17 cellular contexts compared by ENCODE assay signal in the genomic region with DNA sequence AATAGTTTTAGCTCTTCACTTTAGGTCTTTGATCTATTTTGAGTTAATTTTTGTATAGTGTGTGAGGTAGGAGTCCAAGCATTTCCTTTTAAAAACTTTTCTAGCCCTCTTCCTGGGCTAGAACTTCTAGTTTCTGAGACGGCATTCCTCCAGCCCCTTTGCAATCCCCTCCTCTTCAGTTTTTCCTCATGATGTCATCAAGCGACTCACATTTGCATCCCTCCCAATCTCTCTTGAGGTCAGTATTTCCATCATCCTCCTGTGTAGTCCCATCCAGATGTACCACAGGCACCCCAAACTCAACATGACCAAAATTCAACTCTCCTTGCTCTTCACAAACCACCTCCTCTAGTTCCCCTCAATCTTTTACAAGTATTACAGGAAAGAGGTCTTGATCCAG. TPM values are rescaled to one million over a fixed set of nuclear protein-coding genes. Genes with fewer than 3 reads are reported as not detected.
DNase-seq lines count a peak whose midpoint lies in the region; TF ChIP-seq lines count a peak whose summit lies in the region.
"Had no signal": no experiment of that assay in that cellular context is flagged by ENCODE, and none has a peak within 500 bp of the region (broad histone marks: within the 10 kb centered on the region; RNA-seq: fewer than 3 reads in every experiment).

No MANE protein-coding gene starts in this region.

- DNase-seq in activated CD4-positive, alpha-beta T cell treated with anti-CD3 and anti-CD28 coated beads, Interleukin-2, amount 10 ng/mL, durations not matched to agents 24 days and 14 days = no peak
- DNase-seq in activated CD4-positive, alpha-beta T cell treated with anti-CD3 and anti-CD28 coated beads, Interleukin-2, amount 10 ng/mL, durations not matched to agents 7 days and 5 days = no peak
- DNase-seq in NCI-H226 (peak; percentile 46), choroid plexus epithelial cell (ENCODE audit: low read depth) (peak; percentile 22), osteocyte (ENCODE audit: extremely low spot score, unreplicated experiment) (no peak), thyroid gland (no peak), T-helper 1 cell (no peak), OCI-M1 (lab: John Stamatoyannopoulos, UW) (no peak)
- DNase-seq: activated CD4-positive, CD25-positive, alpha-beta regulatory T cell treated with anti-CD3 and anti-CD28 coated beads, Interleukin-2, amount 50 U/mL, for 72 hours; amygdala; colonic mucosa; MV-4-11; NCI-H2081; NCI-H69; Peyer's patch had no signal

- H3K9me3 Mint-ChIP-seq in activated CD4-positive, alpha-beta T cell treated with anti-CD3 and anti-CD28 coated beads, Interleukin-2, amount 10 ng/mL, durations not matched to agents 24 days and 14 days = no peaks in the 10 kb centered on the region
- no peaks in the 10 kb centered on the region for H3K9me3 Mint-ChIP-seq in activated CD4-positive, alpha-beta T cell treated with anti-CD3 and anti-CD28 coated beads, Interleukin-2, amount 10 ng/mL, durations not matched to agents 7 days and 5 days
- H3K9me3 Mint-ChIP-seq in osteocyte (ENCODE audit: unreplicated experiment) = no peaks in the 10 kb centered on the region

- TF ChIP-seq CTCF in choroid plexus epithelial cell (conservative IDR thresholded peaks at IDR 0.05; ENCODE audit: low read depth, low read length) (no peak), osteocyte (IDR thresholded peaks at IDR 0.05) (no peak), thyroid gland (IDR thresholded peaks at IDR 0.05) (no peak)

- peaks cover 0 to 1% of the 10 kb centered on the region in 2 donors for H3K36me3 ChIP-seq in thyroid gland
- H3K36me3 ChIP-seq: colonic mucosa had no signal

- peaks cover 10% of the 10 kb centered on the region in 2 donors for H3K4me1 ChIP-seq in thyroid gland
- H3K4me1 ChIP-seq: colonic mucosa, Peyer's patch had no signal

- no peak for TF ChIP-seq POLR2A in thyroid gland (IDR thresholded peaks at IDR 0.05)

- no peak overlapping the region for H3K27ac ChIP-seq in thyroid gland
- H3K27ac ChIP-seq: colonic mucosa, neutrophil, Peyer's patch, upper lobe of right lung had no signal

- H3K4me3 Mint-ChIP-seq in activated CD4-positive, alpha-beta T cell treated with anti-CD3 and anti-CD28 coated beads, Interleukin-2, amount 10 ng/mL, durations not matched to agents 24 days and 14 days = no peak overlapping the region
- H3K4me3 Mint-ChIP-seq in activated CD4-positive, alpha-beta T cell treated with anti-CD3 and anti-CD28 coated beads, Interleukin-2, amount 10 ng/mL, durations not matched to agents 7 days and 5 days = no peak overlapping the region
- H3K4me3 Mint-ChIP-seq in osteocyte (ENCODE audit: unreplicated experiment) = no peak overlapping the region

- 82 to 84% methylated on average over 2 of the region's 2 CpGs for WGBS in thyroid gland, 2 donors

- peaks cover 9% of the 10 kb centered on the region for H3K4me1 Mint-ChIP-seq in activated CD4-positive, alpha-beta T cell treated with anti-CD3 and anti-CD28 coated beads, Interleukin-2, amount 10 ng/mL, durations not matched to agents 24 days and 14 days
- H3K4me1 Mint-ChIP-seq in activated CD4-positive, alpha-beta T cell treated with anti-CD3 and anti-CD28 coated beads, Interleukin-2, amount 10 ng/mL, durations not matched to agents 7 days and 5 days = no peaks in the 10 kb centered on the region
- H3K4me1 Mint-ChIP-seq in osteocyte (ENCODE audit: unreplicated experiment) = peaks cover 14% of the 10 kb centered on the region

- H3K4me3 ChIP-seq in choroid plexus epithelial cell (ENCODE audit: low read depth, low read length) (no peak overlapping the region), thyroid gland (replicated peaks in 1 of 3) (no peak overlapping the region)
- H3K4me3 ChIP-seq: colonic mucosa, Peyer's patch, upper lobe of right lung had no signal

- intact Hi-C loops in activated CD4-positive, alpha-beta T cell treated with anti-CD3 and anti-CD28 coated beads, Interleukin-2, amount 10 ng/mL, durations not matched to agents 24 days and 14 days (cut with micrococcal nuclease) = no loop called here
- intact Hi-C loops in thyroid gland (cut with DNase I) = no loop called here

- POLR2A ChIA-PET in activated CD4-positive, alpha-beta T cell treated with anti-CD3 and anti-CD28 coated beads, Interleukin-2, amount 10 ng/mL, durations not matched to agents 7 days and 5 days (lab: Charles Lee) = no interaction called here

- CTCF ChIA-PET in activated CD4-positive, alpha-beta T cell treated with anti-CD3 and anti-CD28 coated beads, Interleukin-2, amount 10 ng/mL, durations not matched to agents 7 days and 5 days (lab: Charles Lee) = no interaction called here

- H3K36me3 Mint-ChIP-seq in activated CD4-positive, alpha-beta T cell treated with anti-CD3 and anti-CD28 coated beads, Interleukin-2, amount 10 ng/mL, durations not matched to agents 24 days and 14 days (ENCODE audit: low read depth) = peaks cover 11% of the 10 kb centered on the region
- H3K36me3 Mint-ChIP-seq in activated CD4-positive, alpha-beta T cell treated with anti-CD3 and anti-CD28 coated beads, Interleukin-2, amount 10 ng/mL, durations not matched to agents 7 days and 5 days (ENCODE audit: low read depth) = peaks cover 14% of the 10 kb centered on the region
- H3K36me3 Mint-ChIP-seq in osteocyte (ENCODE audit: unreplicated experiment) = peaks cover 4% of the 10 kb centered on the region

- no peaks in the 10 kb centered on the region for H3K9me3 ChIP-seq in thyroid gland
- H3K9me3 ChIP-seq: colonic mucosa, neutrophil, Peyer's patch, upper lobe of right lung had no signal

- H3K27ac Mint-ChIP-seq in activated CD4-positive, alpha-beta T cell treated with anti-CD3 and anti-CD28 coated beads, Interleukin-2, amount 10 ng/mL, durations not matched to agents 24 days and 14 days = peak overlapping the region; percentile 12
- H3K27ac Mint-ChIP-seq in activated CD4-positive, alpha-beta T cell treated with anti-CD3 and anti-CD28 coated beads, Interleukin-2, amount 10 ng/mL, durations not matched to agents 7 days and 5 days = no peak overlapping the region
- peak overlapping the region; percentile 41 for H3K27ac Mint-ChIP-seq in osteocyte (ENCODE audit: unreplicated experiment)

- no peaks in the 10 kb centered on the region for H3K27me3 Mint-ChIP-seq in activated CD4-positive, alpha-beta T cell treated with anti-CD3 and anti-CD28 coated beads, Interleukin-2, amount 10 ng/mL, durations not matched to agents 24 days and 14 days
- no peaks in the 10 kb centered on the region for H3K27me3 Mint-ChIP-seq in activated CD4-positive, alpha-beta T cell treated with anti-CD3 and anti-CD28 coated beads, Interleukin-2, amount 10 ng/mL, durations not matched to agents 7 days and 5 days
- no peaks in the 10 kb centered on the region for H3K27me3 Mint-ChIP-seq in osteocyte (ENCODE audit: unreplicated experiment)

- H3K27me3 ChIP-seq in thyroid gland = no peaks in the 10 kb centered on the region
- H3K27me3 ChIP-seq: colonic mucosa, neutrophil, Peyer's patch, upper lobe of right lung had no signal

RNA-seq across cellular contexts. Expression of a gene that starts 10.7 kb away (rescaled TPM):
- 528 and 545 TPM in 2 replicates for total RNA-seq in activated CD4-positive, alpha-beta T cell treated with anti-CD3 and anti-CD28 coated beads, Interleukin-2, amount 10 ng/mL, durations not matched to agents 24 days and 14 days
- 1,000 to 10,000 TPM; 1,241 to 1,307 TPM for total RNA-seq in activated CD4-positive, alpha-beta T cell treated with anti-CD3 and anti-CD28 coated beads, Interleukin-2, amount 10 ng/mL, durations not matched to agents 7 days and 5 days
- 295 and 296 TPM in 2 replicates for total RNA-seq in osteocyte
- total RNA-seq in thyroid gland = 100 to 1,000 TPM; 277 to 411 (median 319) TPM

RNA-seq across cellular contexts. Expression of a gene that starts 46.6 kb away (rescaled TPM):
- 264 and 277 TPM in 2 replicates for total RNA-seq in activated CD4-positive, alpha-beta T cell treated with anti-CD3 and anti-CD28 coated beads, Interleukin-2, amount 10 ng/mL, durations not matched to agents 24 days and 14 days
- 100 to 1,000 TPM; 192 to 199 TPM for total RNA-seq in activated CD4-positive, alpha-beta T cell treated with anti-CD3 and anti-CD28 coated beads, Interleukin-2, amount 10 ng/mL, durations not matched to agents 7 days and 5 days
- total RNA-seq in osteocyte (4.4 TPM in 2 replicates), thyroid gland (10 to 100 TPM; 55.8 to 98.6 (median 76.3) TPM)

RNA-seq across cellular contexts. Expression of a gene that starts 50.8 kb away (rescaled TPM):
- 57.0 and 60.2 TPM in 2 replicates for total RNA-seq in activated CD4-positive, alpha-beta T cell treated with anti-CD3 and anti-CD28 coated beads, Interleukin-2, amount 10 ng/mL, durations not matched to agents 24 days and 14 days
- total RNA-seq in activated CD4-positive, alpha-beta T cell treated with anti-CD3 and anti-CD28 coated beads, Interleukin-2, amount 10 ng/mL, durations not matched to agents 7 days and 5 days = 10 to 100 TPM; 49.1 to 55.3 TPM
- total RNA-seq in osteocyte (50.4 and 53.9 TPM in 2 replicates), thyroid gland (10 to 100 TPM; 36.5 to 66.7 (median 52.0) TPM)

Comparison
In these comparisons a context has a peak if more than half of its experiments do, and no peak if none do; other contexts are left out.
1. DNase-seq: peak in NCI-H226 (single experiment) and choroid plexus epithelial cell (single experiment); none in activated CD4-positive, alpha-beta T cell treated with anti-CD3 and anti-CD28 coated beads, Interleukin-2, amount 10 ng/mL, durations not matched to agents 24 days and 14 days (single experiment), activated CD4-positive, alpha-beta T cell treated with anti-CD3 and anti-CD28 coated beads, Interleukin-2, amount 10 ng/mL, durations not matched to agents 7 days and 5 days (single experiment), osteocyte (single experiment), thyroid gland (0 of 2), T-helper 1 cell (0 of 5) and OCI-M1 (single experiment).
2. RNA of a gene that starts 46.6 kb away (total RNA-seq): 264 to 277 TPM in activated CD4-positive, alpha-beta T cell treated with anti-CD3 and anti-CD28 coated beads, Interleukin-2, amount 10 ng/mL, durations not matched to agents 24 days and 14 days, 192 to 199 TPM in activated CD4-positive, alpha-beta T cell treated with anti-CD3 and anti-CD28 coated beads, Interleukin-2, amount 10 ng/mL, durations not matched to agents 7 days and 5 days and 55.8 to 98.6 TPM in thyroid gland; 4.4 TPM in osteocyte; every median in the first group is over 10 times any median in the second.